ENCODE assay signal across 8 cellular contexts in the genomic region with DNA sequence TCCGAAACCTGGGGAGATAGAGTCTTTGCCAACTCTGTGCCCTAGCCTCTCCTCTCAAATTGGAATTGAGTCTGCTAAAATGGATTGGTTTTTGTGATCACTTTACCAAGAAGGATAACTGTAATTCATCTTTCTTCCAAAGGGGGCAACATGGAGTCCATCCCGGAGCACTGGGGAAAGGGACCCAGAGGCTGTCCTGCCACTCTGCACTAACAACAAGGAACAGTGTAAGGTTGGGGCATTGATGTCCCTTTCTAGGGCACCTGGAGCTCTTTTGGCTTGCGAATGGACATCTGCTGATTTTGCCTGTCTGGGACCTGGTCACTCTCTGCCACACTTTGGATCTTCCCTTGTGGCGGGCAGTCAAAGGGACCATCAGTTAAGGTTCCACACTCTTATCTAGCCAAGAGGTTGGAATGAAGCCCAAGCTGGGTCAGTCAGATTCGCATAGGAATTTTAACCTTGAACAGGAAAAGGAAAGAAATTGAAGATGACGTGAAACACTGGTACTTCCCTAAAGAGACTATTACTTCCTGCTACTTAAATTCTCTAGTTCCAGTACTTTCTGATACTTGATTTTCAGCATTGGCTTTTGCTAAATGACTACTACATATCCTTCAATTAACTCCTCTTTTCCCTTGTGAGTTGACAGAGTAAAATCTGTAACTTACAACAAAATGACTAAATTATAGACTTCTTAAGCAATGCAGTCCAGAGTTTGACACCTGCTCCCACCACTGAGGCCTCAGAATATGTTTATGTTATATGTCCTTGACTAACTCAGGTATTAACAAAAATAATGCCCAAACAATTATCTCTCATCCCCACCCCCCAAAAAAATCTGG.
A peak's percentile ranks its signal among the peaks of the same experiment; 100 is the strongest.
DNase-seq lines count a peak whose midpoint lies in the region; ATAC-seq, FAIRE-seq and TF ChIP-seq lines count a peak whose summit lies in the region.

No MANE protein-coding gene starts in this region.

- DNase-seq in GM12865 (ENCODE audit: low read depth) (peak; percentile 14), HuH-7 (ENCODE audit: low spot score) (peak; percentile 59), neural crest cell (ENCODE audit: low read depth, low spot score) (no peak), putamen (ENCODE audit: low spot score) (no peak), aorta (no peak), coronary artery (ENCODE audit: low spot score) (no peak), RCC 7860 (ENCODE audit: low spot score) (no peak)

- no peak for FAIRE-seq in RCC 7860 (lab: Jason Lieb, UNC)

- H3K27ac Mint-ChIP-seq in brain, result peak overlapping the region; percentile 92 to 95 (median 95)
- no peak overlapping the region for H3K27ac Mint-ChIP-seq in neural crest cell (ENCODE audit: unreplicated experiment)

- TF ChIP-seq CTCF in GM12865 (IDR thresholded peaks at IDR 0.05; ENCODE audit: insufficient read depth, low read depth, low read length, missing control alignments) (peak; percentile 55), brain (conservative IDR thresholded peaks at IDR 0.05) (peak in 1 of 2 experiments; percentile 69), neural crest cell (conservative IDR thresholded peaks at IDR 0.05) (peak; percentile 61), coronary artery (IDR thresholded peaks at IDR 0.05) (no peak)

- H3K4me1 Mint-ChIP-seq in brain (peaks cover 80% of the 10 kb centered on the region), neural crest cell (peaks cover 29% of the 10 kb centered on the region)

- no peaks in the 10 kb centered on the region for H3K27me3 ChIP-seq in aorta (ENCODE audit: control insufficient read depth in 1 of 2, insufficient read depth in 2 of 2, low read length in 1 of 2)

- no peaks in the 10 kb centered on the region for H3K9me3 Mint-ChIP-seq in brain
- no peaks in the 10 kb centered on the region for H3K9me3 Mint-ChIP-seq in neural crest cell

- no peak overlapping the region for H3K4me3 ChIP-seq in GM12865 (ENCODE audit: low read depth, low read length)
- H3K4me3 ChIP-seq in aorta (ENCODE audit: low read length in 2 of 2), result no peak overlapping the region
- no peak overlapping the region for H3K4me3 ChIP-seq in coronary artery

- H3K27ac ChIP-seq in aorta (ENCODE audit: low read depth in 1 of 2, low read length in 2 of 2) (no peak overlapping the region), coronary artery (peak overlapping the region in 1 of 2 donors; percentile 22)

- H3K4me1 ChIP-seq in aorta (ENCODE audit: control insufficient read depth in 1 of 2, insufficient read depth in 2 of 2, low read length in 2 of 2), result no peaks in the 10 kb centered on the region

- H3K4me3 Mint-ChIP-seq in brain, result peak overlapping the region in 3 of 5 experiments; percentile 19 to 37 (median 29)
- no peak overlapping the region for H3K4me3 Mint-ChIP-seq in neural crest cell

- peaks cover 1% of the 10 kb centered on the region for H3K27me3 Mint-ChIP-seq in brain
- H3K27me3 Mint-ChIP-seq in neural crest cell (ENCODE audit: low read depth), result no peaks in the 10 kb centered on the region

- no peaks in the 10 kb centered on the region for H3K36me3 Mint-ChIP-seq in brain
- H3K36me3 Mint-ChIP-seq in neural crest cell (ENCODE audit: low read depth), result no peaks in the 10 kb centered on the region

- peaks cover 1% of the 10 kb centered on the region for H3K9me3 ChIP-seq in aorta (ENCODE audit: control insufficient read depth, low read length)

- no peak for ATAC-seq in aorta (ENCODE audit: low FRiP score)

- no peaks in the 10 kb centered on the region for H3K36me3 ChIP-seq in aorta (ENCODE audit: control insufficient read depth in 1 of 2, insufficient read depth in 2 of 2, low read length in 1 of 2)

- WGBS in aorta, 2 donors, result 80 to 81% methylated on average over 6 of the region's 6 CpGs

- intact Hi-C loops in aorta (cut with DNase I), result no loop called here

Comparison
In these comparisons a context has a peak if more than half of its experiments do, and no peak if none do; other contexts are left out.
1. DNase-seq: peak in GM12865 (single experiment) and HuH-7 (single experiment); none in neural crest cell (single experiment), putamen (single experiment), aorta (0 of 2), coronary artery (single experiment) and RCC 7860 (single experiment).